30 cellular contexts compared by ENCODE assay signal in genomic region chr16:67758006-67758405, GRCh38.
"Had no signal": no experiment of that assay in that cellular context is flagged by ENCODE, and none has a peak within 500 bp of the region (broad histone marks: within the 10 kb centered on the region; RNA-seq: fewer than 3 reads in every experiment).

No MANE protein-coding gene starts in this region.

- ATAC-seq: left colon; left lung; lower lobe of right lung; pancreas; right cardiac atrium; sciatic nerve; stimulated activated naive B cell treated with anti-CD40 and anti-IgM and Interleukin-4, amounts not matched to agents 10 μg/mL and 1 μg/mL and 100 μg/mL, for 72 hours; stimulated activated naive CD8-positive, alpha-beta T cell treated with anti-CD3 and anti-CD28 coated beads, Interleukin-15, Interleukin-2, amounts not matched to agents 100 U/mL and 50 U/mL, for 24 hours; upper lobe of right lung had no signal

- H3K27me3 Mint-ChIP-seq: naive B cell; stimulated activated naive B cell treated with anti-CD40 and anti-IgM and Interleukin-4, amounts not matched to agents 10 μg/mL and 1 μg/mL and 100 μg/mL, for 72 hours had no signal

- H3K9me3 ChIP-seq: left lung, lower lobe of right lung, pancreas, prostate gland, stomach, suprapubic skin, thoracic aorta, tibial artery, upper lobe of right lung, uterus had no signal

- H3K27ac Mint-ChIP-seq: mesothelial cell of epicardium; nephron; stimulated activated naive B cell treated with anti-CD40 and anti-IgM and Interleukin-4, amounts not matched to agents 10 μg/mL and 1 μg/mL and 100 μg/mL, for 72 hours had no signal

- H3K4me1 Mint-ChIP-seq: mesothelial cell of epicardium, neural crest cell had no signal

- H3K9me3 Mint-ChIP-seq: mesothelial cell of epicardium; naive B cell; nephron; neural crest cell; stimulated activated naive B cell treated with anti-CD40 and anti-IgM and Interleukin-4, amounts not matched to agents 10 μg/mL and 1 μg/mL and 100 μg/mL, for 72 hours had no signal

- H3K4me3 ChIP-seq: left lung, lower lobe of right lung, pancreas, prostate gland, skin epidermis, stomach, suprapubic skin, thoracic aorta, tibial artery, upper lobe of right lung, uterus had no signal

- H3K27me3 ChIP-seq: left lung, pancreas, stomach, suprapubic skin, tibial artery, upper lobe of right lung, uterus had no signal

- H3K4me1 ChIP-seq: left lung, lower lobe of right lung, pancreas, prostate gland, tibial artery, upper lobe of right lung, uterus had no signal

- H3K27ac ChIP-seq: left lung, lower lobe of right lung, pancreas, prostate gland, skin epidermis, stomach, suprapubic skin, thoracic aorta, tibial artery, upper lobe of right lung, uterus had no signal

- H3K4me3 Mint-ChIP-seq: mesothelial cell of epicardium; nephron; neural crest cell; stimulated activated naive B cell treated with anti-CD40 and anti-IgM and Interleukin-4, amounts not matched to agents 10 μg/mL and 1 μg/mL and 100 μg/mL, for 72 hours had no signal

- DNase-seq: hippocampal formation; left colon; lower lobe of right lung; mammary epithelial cell; mesenchymal stem cell; naive B cell; nucleus accumbens; pancreas; retina; right cardiac atrium; stimulated activated CD4-positive, alpha-beta T cell treated with anti-CD3 and anti-CD28 coated beads, Interleukin-12 subunit alpha, Interleukin-12 subunit beta, amount 100 ng/mL, for 4 hours; stimulated activated CD4-positive, alpha-beta T cell treated with anti-CD3 and anti-CD28 coated beads, Interleukin-15, amount 100 ng/mL, for 24 hours; stimulated activated CD4-positive, alpha-beta T cell treated with anti-CD3 and anti-CD28 coated beads, Interleukin-2, amount 100 ng/mL, for 24 hours; stimulated activated CD4-positive, alpha-beta T cell treated with anti-CD3 and anti-CD28 coated beads, Interleukin-4, amount 100 ng/mL, for 1 hour; stimulated activated naive B cell treated with anti-CD40 and anti-IgM and Interleukin-4, amounts not matched to agents 10 μg/mL and 1 μg/mL and 100 μg/mL, for 72 hours; stimulated activated naive CD8-positive, alpha-beta T cell treated with anti-CD3 and anti-CD28 coated beads, Interleukin-15, Interleukin-2, amounts not matched to agents 100 U/mL and 50 U/mL, for 24 hours; stomach; tibial artery; trophoblast cell; upper lobe of right lung; uterus had no signal

- H3K36me3 ChIP-seq: pancreas, prostate gland, thoracic aorta, uterus had no signal
